ENCODE assay signal across 32 cellular contexts in the genomic region with DNA sequence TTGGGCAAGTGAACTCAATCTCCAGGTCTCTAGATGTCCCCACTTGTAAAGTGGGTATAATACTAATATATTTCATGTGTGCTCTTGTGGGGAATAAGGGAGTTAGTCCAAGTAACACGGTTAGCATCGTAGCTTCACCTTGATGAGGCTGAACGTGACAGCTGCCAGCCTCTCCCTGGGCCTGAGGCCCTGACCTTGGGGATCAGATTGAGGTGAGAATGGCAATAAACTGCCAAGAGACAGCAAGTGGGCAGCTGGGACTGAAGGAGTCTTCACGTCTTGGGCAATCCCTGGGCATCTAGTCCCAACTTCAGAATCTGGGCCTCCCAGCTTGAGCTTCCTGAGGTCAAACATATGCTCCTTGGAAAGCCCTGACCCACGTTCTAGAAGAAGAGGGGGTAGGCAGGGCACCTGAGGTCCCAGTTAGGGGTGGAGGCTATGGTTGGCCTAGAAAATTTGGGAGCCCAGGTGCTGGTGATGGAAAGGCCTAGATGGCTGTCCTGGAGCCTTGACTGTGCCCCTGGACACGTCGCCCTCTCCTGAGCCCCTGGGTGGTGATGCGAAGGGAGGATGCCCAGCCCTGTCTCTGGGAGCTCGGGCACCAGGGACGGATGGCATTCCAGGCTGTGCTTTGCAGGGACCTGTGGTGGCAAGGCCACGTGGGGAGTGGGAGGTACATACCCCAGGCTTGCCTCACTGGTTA. TPM values are rescaled to one million over a fixed set of nuclear protein-coding genes. Genes with fewer than 3 reads are reported as not detected.
"Had no signal": no experiment of that assay in that cellular context is flagged by ENCODE, and none has a peak within 500 bp of the region (broad histone marks: within the 10 kb centered on the region; RNA-seq: fewer than 3 reads in every experiment).

No MANE protein-coding gene starts in this region.

- H3K36me3 Mint-ChIP-seq: stimulated activated naive B cell treated with anti-CD40 and anti-IgM and Interleukin-4, amounts not matched to agents 10 μg/mL and 1 μg/mL and 100 μg/mL, for 72 hours had no signal

- ATAC-seq: activated CD4-positive, CD25-positive, alpha-beta regulatory T cell treated with anti-CD3 and anti-CD28 coated beads, Interleukin-2, amount 50 U/mL, for 24 hours; activated T-helper 17 cell treated with anti-CD3 and anti-CD28 coated beads, Interleukin-2, amount 50 U/mL, for 72 hours; left lung; pancreas; SK-N-SH treated with all-trans-retinoic acid at 6 μM for 48 hours; stimulated activated naive B cell treated with anti-CD40 and anti-IgM and Interleukin-4, amounts not matched to agents 10 μg/mL and 1 μg/mL and 100 μg/mL, for 72 hours; T-helper 17 cell had no signal

- H3K9me3 Mint-ChIP-seq: activated T-cell treated with anti-CD3 and anti-CD28 coated beads, Interleukin-2, amount 50 U/mL, for 24 hours; activated T-helper 17 cell treated with anti-CD3 and anti-CD28 coated beads, Interleukin-2, amount 50 U/mL, for 72 hours; endodermal cell; nephron; stimulated activated naive B cell treated with anti-CD40 and anti-IgM and Interleukin-4, amounts not matched to agents 10 μg/mL and 1 μg/mL and 100 μg/mL, for 72 hours had no signal

- H3K27me3 ChIP-seq: brain microvascular endothelial cell, left lung, neutrophil, pancreas, tibial nerve had no signal

- H3K27ac Mint-ChIP-seq: activated T-cell treated with anti-CD3 and anti-CD28 coated beads, Interleukin-2, amount 50 U/mL, for 24 hours; activated T-helper 17 cell treated with anti-CD3 and anti-CD28 coated beads, Interleukin-2, amount 50 U/mL, for 72 hours; endodermal cell; nephron; stimulated activated naive B cell treated with anti-CD40 and anti-IgM and Interleukin-4, amounts not matched to agents 10 μg/mL and 1 μg/mL and 100 μg/mL, for 72 hours; T-helper 17 cell had no signal

- H3K27me3 Mint-ChIP-seq: activated T-cell treated with anti-CD3 and anti-CD28 coated beads, Interleukin-2, amount 50 U/mL, for 24 hours; stimulated activated naive B cell treated with anti-CD40 and anti-IgM and Interleukin-4, amounts not matched to agents 10 μg/mL and 1 μg/mL and 100 μg/mL, for 72 hours had no signal

- H3K4me1 Mint-ChIP-seq: activated T-helper 17 cell treated with anti-CD3 and anti-CD28 coated beads, Interleukin-2, amount 50 U/mL, for 72 hours; endodermal cell; stimulated activated naive B cell treated with anti-CD40 and anti-IgM and Interleukin-4, amounts not matched to agents 10 μg/mL and 1 μg/mL and 100 μg/mL, for 72 hours had no signal

- DNase-seq: activated CD4-positive, alpha-beta T cell treated with anti-CD3 and anti-CD28 coated beads for 48 hours; activated CD4-positive, alpha-beta T cell treated with anti-CD3 and anti-CD28 coated beads, Interleukin-2, amount 50 U/mL, for 48 hours; activated CD8-positive, alpha-beta memory T cell treated with anti-CD3 and anti-CD28 coated beads for 24 hours; activated CD8-positive, alpha-beta memory T cell treated with anti-CD3 and anti-CD28 coated beads, Interleukin-2, amount 50 U/mL, for 4 hours; activated gamma-delta T cell treated with Interleukin-2 at 50 U/mL for 16 hours; activated naive CD4-positive, alpha-beta T cell treated with anti-CD3 and anti-CD28 coated beads, Interleukin-2, amount 50 U/mL, for 16 hours; activated T-cell treated with anti-CD3 and anti-CD28 coated beads, Interleukin-2, amount 50 U/mL, for 24 hours; amniotic stem cell; brain microvascular endothelial cell; caudate nucleus; endodermal cell; hypothalamus; kidney glomerular epithelial cell; left lung; mesendoderm; pancreas; retina; stimulated activated CD4-positive, alpha-beta T cell treated with anti-CD3 and anti-CD28 coated beads, Interleukin-1b, Interleukin-23, amount 100 ng/mL, for 48 hours; stimulated activated CD4-positive, alpha-beta T cell treated with anti-CD3 and anti-CD28 coated beads, Interleukin-4, amount 100 ng/mL, for 4 hours; stimulated activated naive B cell treated with anti-CD40 and anti-IgM and Interleukin-4, amounts not matched to agents 10 μg/mL and 1 μg/mL and 100 μg/mL, for 72 hours; T-helper 17 cell; T1000; WERI-Rb-1 had no signal

- H3K27ac ChIP-seq: brain microvascular endothelial cell, left lung, neutrophil, pancreas, prostate gland, tibial nerve, WERI-Rb-1 had no signal

- H3K4me3 ChIP-seq: left lung, lung, pancreas, prostate gland, smooth muscle cell, tibial nerve had no signal

- H3K4me3 Mint-ChIP-seq: activated T-cell treated with anti-CD3 and anti-CD28 coated beads, Interleukin-2, amount 50 U/mL, for 24 hours; activated T-helper 17 cell treated with anti-CD3 and anti-CD28 coated beads, Interleukin-2, amount 50 U/mL, for 72 hours; endodermal cell; nephron; stimulated activated naive B cell treated with anti-CD40 and anti-IgM and Interleukin-4, amounts not matched to agents 10 μg/mL and 1 μg/mL and 100 μg/mL, for 72 hours; T-helper 17 cell had no signal

- H3K4me1 ChIP-seq: left lung, pancreas, prostate gland had no signal

- H3K36me3 ChIP-seq: brain microvascular endothelial cell, neutrophil, pancreas, prostate gland, WERI-Rb-1 had no signal

- H3K9me3 ChIP-seq: left lung, neutrophil, pancreas, prostate gland, tibial nerve had no signal

RNA-seq across cellular contexts. Expression of gene ADAMTS15, which starts 23.4 kb away (rescaled TPM):
- total RNA-seq: activated T-helper 17 cell treated with anti-CD3 and anti-CD28 coated beads, Interleukin-2, amount 50 U/mL, for 72 hours; T-helper 17 cell had no signal

RNA-seq across cellular contexts. Expression of gene ADAMTS8, which starts 43.5 kb away (rescaled TPM):
- total RNA-seq: activated T-helper 17 cell treated with anti-CD3 and anti-CD28 coated beads, Interleukin-2, amount 50 U/mL, for 72 hours; smooth muscle cell; T-helper 17 cell had no signal
- polyA plus RNA-seq: smooth muscle cell had no signal
